12 cellular contexts compared by ENCODE assay signal in genomic region chr17:37787055-37787720, GRCh38. TPM values are rescaled to one million over a fixed set of nuclear protein-coding genes. Genes with fewer than 3 reads are reported as not detected.
A peak's percentile ranks its signal among the peaks of the same experiment; 100 is the strongest.
DNase-seq lines count a peak whose midpoint lies in the region; ATAC-seq and TF ChIP-seq lines count a peak whose summit lies in the region.
"Had no signal": no experiment of that assay in that cellular context is flagged by ENCODE, and none has a peak within 500 bp of the region (broad histone marks: within the 10 kb centered on the region; RNA-seq: fewer than 3 reads in every experiment).

No MANE protein-coding gene starts in this region.

- H3K4me1 ChIP-seq in Caco-2: peaks cover 13% of the 10 kb centered on the region
- H3K4me1 ChIP-seq in testis: no peaks in the 10 kb centered on the region

- POLR2A ChIA-PET in Caco-2 (lab: Charles Lee): interaction anchor here (0.9 to 1.0 kb wide), 2 partner anchors 42 to 178 kb away, joined by 3 read pairs; partner anchors contain the start of gene SYNRG

- no TSS peak for BruUV-seq in Caco-2 (replicated peaks; lab: Mats Ljungman, UMichigan)

- no peak overlapping the region for H3K4me3 Mint-ChIP-seq in Caco-2 (ENCODE audit: unreplicated experiment)
- H3K4me3 Mint-ChIP-seq: CD4-positive, alpha-beta memory T cell had no signal

- peak; percentile 70 for ATAC-seq in omental fat pad (ENCODE audit: low FRiP score)
- ATAC-seq: K562, PC-3 had no signal

- H3K27me3 ChIP-seq in Caco-2 (replicated peaks; ENCODE audit: control insufficient read depth, insufficient read depth, low read length): no peaks in the 10 kb centered on the region
- no peaks in the 10 kb centered on the region for H3K27me3 ChIP-seq in testis

- WGBS in testis, 2 donors: 50% methylated on average over 8 of the region's 8 CpGs

- no peak overlapping the region for H3K27ac Mint-ChIP-seq in Caco-2 (ENCODE audit: unreplicated experiment)

- no peaks in the 10 kb centered on the region for H3K9me3 Mint-ChIP-seq in Caco-2 (ENCODE audit: unreplicated experiment)
- H3K9me3 Mint-ChIP-seq: CD4-positive, alpha-beta memory T cell had no signal

- CTCF ChIA-PET in Caco-2 (lab: Charles Lee): interaction anchor here (0.6 to 1.3 kb wide), 2 partner anchors 29 to 43 kb away, joined by 3 to 5 read pairs; no protein-coding TSS in a partner anchor

- no peak overlapping the region for H3K27ac ChIP-seq in testis

- intact Hi-C loops in Caco-2 (cut with micrococcal nuclease; ENCODE audit: unreplicated experiment) (no loop called here), testis (cut with DNase I; ENCODE audit: low total_unique reads) (no loop called here)

- no peak for TF ChIP-seq CTCF in Caco-2 (IDR thresholded peaks at IDR 0.05; ENCODE audit: insufficient read depth in 1 of 2, low read depth in 1 of 2, low read length in 1 of 2, severe bottlenecking in 1 of 2, unreplicated experiment in 1 of 2)
- TF ChIP-seq CTCF in fibroblast of mammary gland (conservative IDR thresholded peaks at IDR 0.05; ENCODE audit: control insufficient read depth, insufficient read depth, low read depth, low read length): no peak
- TF ChIP-seq CTCF in omental fat pad (IDR thresholded peaks at IDR 0.05): no peak
- no peak for TF ChIP-seq CTCF in testis (IDR thresholded peaks at IDR 0.05)

- H3K36me3 Mint-ChIP-seq in Caco-2 (ENCODE audit: insufficient read depth, unreplicated experiment): no peaks in the 10 kb centered on the region
- H3K36me3 Mint-ChIP-seq: CD4-positive, alpha-beta memory T cell had no signal

- H3K4me1 Mint-ChIP-seq in Caco-2 (ENCODE audit: low read depth, unreplicated experiment): peaks cover 12% of the 10 kb centered on the region

- H3K9me3 ChIP-seq in Caco-2: no peaks in the 10 kb centered on the region
- H3K9me3 ChIP-seq in testis: no peaks in the 10 kb centered on the region

- H3K36me3 ChIP-seq in Caco-2 (ENCODE audit: control insufficient read depth, insufficient read depth, low read length) (no peaks in the 10 kb centered on the region), testis (ENCODE audit: low read depth, missing control alignments) (no peaks in the 10 kb centered on the region)

- H3K4me3 ChIP-seq in Caco-2 (ENCODE audit: low read depth, low read length): no peak overlapping the region
- no peak overlapping the region for H3K4me3 ChIP-seq in fibroblast of mammary gland (ENCODE audit: control insufficient read depth, low read depth, low read length)
- H3K4me3 ChIP-seq in testis: no peak overlapping the region
- H3K4me3 ChIP-seq: K562 had no signal

- no peak for TF ChIP-seq POLR2A in testis (IDR thresholded peaks at IDR 0.05)

- peaks cover 3% of the 10 kb centered on the region for H3K27me3 Mint-ChIP-seq in Caco-2 (ENCODE audit: insufficient read depth, unreplicated experiment)

- DNase-seq in Caco-2: peak; percentile 34 to 42
- peak; percentile 43 for DNase-seq in M059J (ENCODE audit: low read depth)
- peak; percentile 22 for DNase-seq in fibroblast of mammary gland (ENCODE audit: low read depth)
- no peak for DNase-seq in omental fat pad (ENCODE audit: low spot score)
- DNase-seq in testis: no peak
- DNase-seq in activated CD4-positive, CD25-positive, alpha-beta regulatory T cell treated with anti-CD3 and anti-CD28 coated beads, Interleukin-2, amount 50 U/mL, for 72 hours: no peak
- no peak for DNase-seq in activated CD4-positive, alpha-beta T cell treated with anti-CD3 and anti-CD28 coated beads, Interleukin-2, amount 50 U/mL, for 4 hours
- no peak for DNase-seq in activated T-cell treated with anti-CD3 and anti-CD28 coated beads for 4 hours
- DNase-seq: CD4-positive, alpha-beta memory T cell; PC-3 had no signal

RNA-seq across cellular contexts. Expression of gene HNF1B, which starts 42.3 kb away (rescaled TPM):
- total RNA-seq in Caco-2 (2022): 36.9 TPM in 2 replicates
- total RNA-seq in M059J (2014; rRNA removed; shearing (Covaris generic)): not detected in 2 replicates
- not detected for total RNA-seq in omental fat pad
- total RNA-seq in testis: 1 to 10 TPM; 2.9 to 3.2 TPM
- 6.3 TPM for polyA plus RNA-seq in testis (ENCODE audit: insufficient read depth, low read depth, low replicate concordance)
- total RNA-seq: CD4-positive, alpha-beta memory T cell; endothelial cell of umbilical vein; K562 had no signal
- polyA plus RNA-seq: CD4-positive, alpha-beta memory T cell; endothelial cell of umbilical vein; K562 had no signal

Comparison
In these comparisons a context has a peak if more than half of its experiments do, and no peak if none do; other contexts are left out.
1. DNase-seq: peak in Caco-2 (2 of 2), M059J (single experiment) and fibroblast of mammary gland (single experiment); none in omental fat pad (single experiment), testis (single experiment), activated CD4-positive, CD25-positive, alpha-beta regulatory T cell treated with anti-CD3 and anti-CD28 coated beads, Interleukin-2, amount 50 U/mL, for 72 hours (single experiment), activated CD4-positive, alpha-beta T cell treated with anti-CD3 and anti-CD28 coated beads, Interleukin-2, amount 50 U/mL, for 4 hours (0 of 2) and activated T-cell treated with anti-CD3 and anti-CD28 coated beads for 4 hours (single experiment).